ENCODE assay signal across 1 cellular context in genomic region chr11:3169235-3169951, GRCh38.
A peak's percentile ranks its signal among the peaks of the same experiment; 100 is the strongest.
TF ChIP-seq lines count a peak whose summit lies in the region.

No MANE protein-coding gene starts in this region.

TF ChIP-seq in K562, 482 proteins besides CTCF, POLR2A, EP300 and RAD21 (continued from another document and continues in another):
- TF ChIP-seq REST (CRISPR knock-in tag; IDR thresholded peaks at IDR 0.05; ENCODE audit: low read depth) (0 out of 2 replicates have a peak, but pooled peaks have one; percentile 33), CBFA2T2 (conservative IDR thresholded peaks at IDR 0.05) (peak; percentile 92), ZFX (CRISPR knock-in tag; IDR thresholded peaks at IDR 0.05) (peak; percentile 67; the same call in 1 of the 2 replicates), ZKSCAN1 (IDR thresholded peaks at IDR 0.05; ENCODE audit: low read depth, low read length) (peak; percentile 80), TRIM28 (IDR thresholded peaks at IDR 0.05) (peak; percentile 59; the same call in 1 of the 2 replicates), KLF1 (tag; IDR thresholded peaks at IDR 0.05) (peak; percentile 42; the same call in 1 of the 2 replicates), ELK1 (CRISPR knock-in tag; IDR thresholded peaks at IDR 0.05) (no peak), ZNF395 (CRISPR knock-in tag; IDR thresholded peaks at IDR 0.05) (peak; percentile 89), ATF7 (IDR thresholded peaks at IDR 0.05) (peak; percentile 65; the same call in 1 of the 2 replicates), FOXK2 (conservative IDR thresholded peaks at IDR 0.05 in 1 of 2, IDR thresholded peaks at IDR 0.05 in 1 of 2; ENCODE audit: low read depth in 2 of 2) (peak; percentile 62 to 77), ZBTB7A (IDR thresholded peaks at IDR 0.05; ENCODE audit: borderline replicate concordance, control insufficient read depth, low read depth, low read length) (peak; percentile 60; the same call in 1 of the 2 replicates), ZBTB33 (CRISPR knock-in tag; IDR thresholded peaks at IDR 0.05) (peak; percentile 81), PTTG1 (tag; IDR thresholded peaks at IDR 0.05; ENCODE audit: low read depth) (no peak), ZNF431 (CRISPR knock-in tag; IDR thresholded peaks at IDR 0.05) (0 out of 2 replicates have a peak, but pooled peaks have one; percentile 62), FOXP1 (CRISPR knock-in tag; IDR thresholded peaks at IDR 0.05) (peak; percentile 68; the same call in 1 of the 2 replicates), ZNF311 (CRISPR knock-in tag; IDR thresholded peaks at IDR 0.05) (no peak), ZFP30 (CRISPR knock-in tag; IDR thresholded peaks at IDR 0.05; ENCODE audit: borderline replicate concordance) (no peak), L3MBTL2 (IDR thresholded peaks at IDR 0.05) (peak; percentile 93), MLLT1 (IDR thresholded peaks at IDR 0.05) (peak in 1 of 2 experiments; percentile 86; a peak in 2 of 4 replicates), BCOR (IDR thresholded peaks at IDR 0.05) (peak; percentile 93), ASH1L (IDR thresholded peaks at IDR 0.05; ENCODE audit: borderline replicate concordance, low read depth, partially characterized antibody) (no peak), MGA (IDR thresholded peaks at IDR 0.05) (peak; percentile 87), CEBPB (tag; IDR thresholded peaks at IDR 0.05) (peak; percentile 17; the same call in 1 of the 2 replicates), TCF7 (IDR thresholded peaks at IDR 0.05; ENCODE audit: borderline replicate concordance) (peak; percentile 62; the same call in 1 of the 2 replicates), CAMTA2 (CRISPR knock-in tag; conservative IDR thresholded peaks at IDR 0.05) (no peak), ZBTB2 (IDR thresholded peaks at IDR 0.05) (peak; percentile 86), HDAC2 (IDR thresholded peaks at IDR 0.05) (peak; percentile 90), HDAC1 (IDR thresholded peaks at IDR 0.05) (peak; percentile 10 to 84; a peak in 2 of 4 replicates), NR0B1 (IDR thresholded peaks at IDR 0.05; ENCODE audit: partially characterized antibody) (no peak), POLR2G (IDR thresholded peaks at IDR 0.05; ENCODE audit: low read depth, low read length) (peak; percentile 89), POLR2AphosphoS5 (IDR thresholded peaks at IDR 0.05; ENCODE audit: control insufficient read depth, insufficient read depth, low read depth, low read length) (peak; percentile 90), NR4A1 (CRISPR knock-in tag; IDR thresholded peaks at IDR 0.05) (no peak), NR4A1 (tag; IDR thresholded peaks at IDR 0.05) (0 out of 2 replicates have a peak, but pooled peaks have one; percentile 54)
